Comparison of ENCODE assay signal across 9 cellular contexts in genomic region chr15:67746022-67746421, GRCh38.
DNase-seq lines count a peak whose midpoint lies in the region; ATAC-seq and TF ChIP-seq lines count a peak whose summit lies in the region.
"Had no signal": no experiment of that assay in that cellular context is flagged by ENCODE, and none has a peak within 500 bp of the region (broad histone marks: within the 10 kb centered on the region; RNA-seq: fewer than 3 reads in every experiment).

No MANE protein-coding gene starts in this region.

- H3K4me1 ChIP-seq in CD8-positive, alpha-beta T cell (ENCODE audit: insufficient read depth, low read length): peaks cover 59% of the 10 kb centered on the region
- peaks cover 31% of the 10 kb centered on the region for H3K4me1 ChIP-seq in adipocyte (ENCODE audit: control insufficient read depth, insufficient read depth, low read length)
- peaks cover 3 to 55% of the 10 kb centered on the region in 2 donors for H3K4me1 ChIP-seq in naive thymus-derived CD4-positive, alpha-beta T cell (ENCODE audit: control insufficient read depth in 2 of 2, insufficient read depth in 2 of 2, low read length in 2 of 2)

- CTCF ChIA-PET in CD8-positive, alpha-beta T cell (lab: Charles Lee): no interaction called here
- CTCF ChIA-PET in naive thymus-derived CD4-positive, alpha-beta T cell (lab: Charles Lee): no interaction called here

- peak overlapping the region; percentile 36 for H3K9ac ChIP-seq in adipocyte (ENCODE audit: low read length)

- ATAC-seq in CD8-positive, alpha-beta T cell: no peak
- ATAC-seq in naive thymus-derived CD4-positive, alpha-beta T cell: peak; percentile 31

- peak overlapping the region; percentile 84 for H3K27ac Mint-ChIP-seq in CD8-positive, alpha-beta T cell
- peak overlapping the region; percentile 31 to 89 (median 81) for H3K27ac Mint-ChIP-seq in naive thymus-derived CD4-positive, alpha-beta T cell

- intact Hi-C loops in CD8-positive, alpha-beta T cell (cut with DNase I, micrococcal nuclease): no loop called here
- intact Hi-C loops in naive thymus-derived CD4-positive, alpha-beta T cell (cut with micrococcal nuclease): loop anchor here in 1 of 2 donors (1.0 to 10.0 kb wide), 2 partner anchors 12 to 121 kb away; no protein-coding TSS in a partner anchor

- H3K4me3 ChIP-seq in CD8-positive, alpha-beta T cell (ENCODE audit: low read depth, low read length): peak overlapping the region; percentile 22
- H3K4me3 ChIP-seq in adipocyte (ENCODE audit: low read length): peak overlapping the region; percentile 53
- peak overlapping the region; percentile 12 for H3K4me3 ChIP-seq in naive thymus-derived CD4-positive, alpha-beta T cell (ENCODE audit: low read length)

- DNase-seq in CD8-positive, alpha-beta T cell: no peak
- DNase-seq in KBM-7 (peak; percentile 24), adipocyte (ENCODE audit: low read depth) (peak; percentile 86), RKO (ENCODE audit: low spot score) (no peak), RPMI8226 (no peak), DMS79 treated with DMSO at 0.1 percent for 48 hours (lab: John Stamatoyannopoulos, UW) (no peak)
- no peak for DNase-seq in naive thymus-derived CD4-positive, alpha-beta T cell
- DNase-seq: activated effector memory CD4-positive, alpha-beta T cell treated with Interleukin-2 at 50 U/mL for 16 hours; nucleus accumbens had no signal

- H3K9me3 ChIP-seq in CD8-positive, alpha-beta T cell (ENCODE audit: low read length): no peaks in the 10 kb centered on the region
- no peaks in the 10 kb centered on the region for H3K9me3 ChIP-seq in adipocyte (ENCODE audit: control insufficient read depth, low read length)
- H3K9me3 ChIP-seq in naive thymus-derived CD4-positive, alpha-beta T cell (ENCODE audit: control insufficient read depth in 2 of 3, low read length in 3 of 3): no peaks in the 10 kb centered on the region

- H3K27me3 Mint-ChIP-seq in CD8-positive, alpha-beta T cell (ENCODE audit: low read depth): no peaks in the 10 kb centered on the region
- H3K27me3 Mint-ChIP-seq in naive thymus-derived CD4-positive, alpha-beta T cell: no peaks in the 10 kb centered on the region

- no peak for TF ChIP-seq CTCF in CD8-positive, alpha-beta T cell (IDR thresholded peaks at IDR 0.05)

- peaks cover 5% of the 10 kb centered on the region for H3K36me3 Mint-ChIP-seq in CD8-positive, alpha-beta T cell
- peaks cover 0 to 13% (median 5%) of the 10 kb centered on the region in 5 donors for H3K36me3 Mint-ChIP-seq in naive thymus-derived CD4-positive, alpha-beta T cell

- no peak overlapping the region for H3K27ac ChIP-seq in CD8-positive, alpha-beta T cell (ENCODE audit: low read depth, low read length)
- peak overlapping the region; percentile 21 for H3K27ac ChIP-seq in naive thymus-derived CD4-positive, alpha-beta T cell (ENCODE audit: low read depth, low read length)

- in situ Hi-C loops in KBM-7 (cut with MboI; ENCODE audit: low pct_unique_long_range_greater_than_20kb, low sequenced_read_pairs): loop anchor here (10.0 kb wide), 1 partner anchor 61 kb away; no protein-coding TSS in a partner anchor

- POLR2A ChIA-PET in CD8-positive, alpha-beta T cell (lab: Charles Lee): no interaction called here
- POLR2A ChIA-PET in naive thymus-derived CD4-positive, alpha-beta T cell (lab: Charles Lee): no interaction called here

- H3K27me3 ChIP-seq in CD8-positive, alpha-beta T cell (ENCODE audit: insufficient read depth, low read length): no peaks in the 10 kb centered on the region
- no peaks in the 10 kb centered on the region for H3K27me3 ChIP-seq in adipocyte (replicated peaks; ENCODE audit: control insufficient read depth, insufficient read depth, low read length)
- H3K27me3 ChIP-seq in naive thymus-derived CD4-positive, alpha-beta T cell (ENCODE audit: control insufficient read depth in 2 of 2, insufficient read depth in 2 of 2, low read length in 2 of 2): no peaks in the 10 kb centered on the region

- H3K9me3 Mint-ChIP-seq in CD8-positive, alpha-beta T cell: no peaks in the 10 kb centered on the region
- H3K9me3 Mint-ChIP-seq in naive thymus-derived CD4-positive, alpha-beta T cell: peaks cover 0 to 5% (median 0%) of the 10 kb centered on the region in 11 donors

- H3K4me1 Mint-ChIP-seq in CD8-positive, alpha-beta T cell (ENCODE audit: low read depth): peaks cover 71% of the 10 kb centered on the region
- H3K4me1 Mint-ChIP-seq in naive thymus-derived CD4-positive, alpha-beta T cell: peaks cover 39 to 91% (median 69%) of the 10 kb centered on the region in 7 donors

- H3K36me3 ChIP-seq in CD8-positive, alpha-beta T cell (ENCODE audit: insufficient read depth, low read length): no peaks in the 10 kb centered on the region
- no peaks in the 10 kb centered on the region for H3K36me3 ChIP-seq in adipocyte (ENCODE audit: control insufficient read depth, insufficient read depth, low read length, severe bottlenecking)
- H3K36me3 ChIP-seq in naive thymus-derived CD4-positive, alpha-beta T cell (ENCODE audit: control insufficient read depth in 2 of 3, insufficient read depth in 3 of 3, low read length in 3 of 3): no peaks in the 10 kb centered on the region

- H3K4me3 Mint-ChIP-seq in CD8-positive, alpha-beta T cell: peak overlapping the region; percentile 55
- peak overlapping the region; percentile 3 to 79 (median 69) for H3K4me3 Mint-ChIP-seq in naive thymus-derived CD4-positive, alpha-beta T cell

Comparison
In these comparisons a context has a peak if more than half of its experiments do, and no peak if none do; other contexts are left out.
1. DNase-seq: peak in KBM-7 (single experiment) and adipocyte (single experiment); none in CD8-positive, alpha-beta T cell (0 of 7), naive thymus-derived CD4-positive, alpha-beta T cell (0 of 9), RKO (single experiment), RPMI8226 (single experiment) and DMS79 treated with DMSO at 0.1 percent for 48 hours (single experiment).
2. Peak in every context shown above with its lines, with median percentiles within 50 percentile points of each other: H3K4me3 ChIP-seq.